Comparison of ENCODE assay signal across 1 cellular context in the genomic region with DNA sequence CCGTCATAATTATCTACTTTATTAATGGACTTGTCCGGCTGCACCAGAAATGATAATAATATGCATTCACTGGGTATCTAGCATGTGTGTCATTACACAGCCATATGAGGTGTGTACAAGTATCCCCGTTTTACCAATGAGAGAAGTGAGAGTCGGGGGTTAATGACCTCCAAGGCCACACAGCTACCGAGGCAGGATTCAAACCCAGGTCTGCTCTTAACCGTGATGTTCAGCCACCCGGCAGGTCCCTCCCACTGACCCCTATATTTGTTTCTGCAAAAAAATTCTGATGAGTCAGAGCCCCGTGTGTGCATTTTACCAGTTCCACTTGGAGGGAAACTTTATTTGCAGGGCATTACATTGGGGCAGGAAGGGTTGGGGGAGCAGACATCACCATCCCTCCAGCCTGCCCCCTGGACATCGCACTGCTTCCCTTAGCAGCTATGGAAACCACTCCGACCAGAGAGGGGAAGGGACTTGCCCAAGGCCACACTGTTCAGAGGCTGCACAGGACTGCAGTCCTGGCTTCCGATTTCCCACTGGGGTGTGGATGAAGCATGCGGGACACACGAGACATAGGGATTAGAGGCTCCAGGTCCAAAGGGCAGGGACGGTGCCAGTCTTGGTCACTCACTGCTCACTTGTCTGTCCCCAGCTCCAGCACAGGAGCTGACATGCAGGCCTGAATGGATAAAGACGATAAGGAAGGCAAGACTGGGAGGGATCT.
A peak's percentile ranks its signal among the peaks of the same experiment; 100 is the strongest.
TF ChIP-seq lines count a peak whose summit lies in the region.

No MANE protein-coding gene starts in this region.

TF ChIP-seq in HepG2, 621 proteins besides CTCF, POLR2A, EP300 and RAD21 (continued from another document and continues in another):
- TF ChIP-seq ZNF616 (CRISPR knock-in tag; IDR thresholded peaks at IDR 0.05; ENCODE audit: low read depth) (0 out of 2 replicates have a peak, but pooled peaks have one; percentile 75), NR2F1 (CRISPR knock-in tag; IDR thresholded peaks at IDR 0.05) (no peak), ZNF839 (CRISPR knock-in tag; IDR thresholded peaks at IDR 0.05; ENCODE audit: borderline replicate concordance) (peak; percentile 49; the same call in 1 of the 2 replicates), PTBP1 (IDR thresholded peaks at IDR 0.05; ENCODE audit: low read depth, low read length, poor library complexity, severe bottlenecking) (peak; percentile 87), ZNF234 (CRISPR knock-in tag; conservative IDR thresholded peaks at IDR 0.05) (no peak), DMAP1 (CRISPR knock-in tag; IDR thresholded peaks at IDR 0.05) (peak; percentile 53; the same call in 1 of the 2 replicates), KAT2B (IDR thresholded peaks at IDR 0.05; ENCODE audit: borderline replicate concordance, low read depth, low read length) (no peak), HNF4A (CRISPR knock-in tag; IDR thresholded peaks at IDR 0.05) (peak; percentile 82), ZNF775 (CRISPR knock-in tag; IDR thresholded peaks at IDR 0.05; ENCODE audit: borderline replicate concordance) (no peak), ELF3 (CRISPR knock-in tag; IDR thresholded peaks at IDR 0.05) (peak; percentile 54; the same call in 1 of the 2 replicates), XBP1 (CRISPR knock-in tag; IDR thresholded peaks at IDR 0.05) (no peak), NFRKB (IDR thresholded peaks at IDR 0.05) (no peak), ZNF772 (CRISPR knock-in tag; IDR thresholded peaks at IDR 0.05) (0 out of 2 replicates have a peak, but pooled peaks have one; percentile 5), ZBTB42 (CRISPR knock-in tag; IDR thresholded peaks at IDR 0.05) (0 out of 2 replicates have a peak, but pooled peaks have one; percentile 63), IRF2 (CRISPR knock-in tag; IDR thresholded peaks at IDR 0.05) (no peak; the same call in 1 of the 2 replicates), NRL (CRISPR knock-in tag; IDR thresholded peaks at IDR 0.05; ENCODE audit: borderline replicate concordance) (0 out of 2 replicates have a peak, but pooled peaks have one; percentile 71), ZNF614 (CRISPR knock-in tag; IDR thresholded peaks at IDR 0.05; ENCODE audit: borderline replicate concordance) (peak; percentile 78; the same call in 1 of the 2 replicates), TBX2 (CRISPR knock-in tag; IDR thresholded peaks at IDR 0.05; ENCODE audit: borderline replicate concordance) (0 out of 2 replicates have a peak, but pooled peaks have one; percentile 37), ZNF101 (CRISPR knock-in tag; IDR thresholded peaks at IDR 0.05; ENCODE audit: borderline replicate concordance, low read depth) (no peak), ZNF720 (CRISPR knock-in tag; IDR thresholded peaks at IDR 0.05) (no peak), ZZZ3 (CRISPR knock-in tag; IDR thresholded peaks at IDR 0.05; ENCODE audit: borderline replicate concordance) (no peak), NR2C2 (CRISPR knock-in tag; IDR thresholded peaks at IDR 0.05; ENCODE audit: borderline replicate concordance) (peak; percentile 19; the same call in 1 of the 2 replicates), ZNF138 (CRISPR knock-in tag; IDR thresholded peaks at IDR 0.05; ENCODE audit: low read depth) (no peak), ZNF605 (CRISPR knock-in tag; IDR thresholded peaks at IDR 0.05) (0 out of 2 replicates have a peak, but pooled peaks have one; percentile 23), ZNF34 (CRISPR knock-in tag; IDR thresholded peaks at IDR 0.05; ENCODE audit: borderline replicate concordance) (no peak)
- TF ChIP-seq, protein P1, sequence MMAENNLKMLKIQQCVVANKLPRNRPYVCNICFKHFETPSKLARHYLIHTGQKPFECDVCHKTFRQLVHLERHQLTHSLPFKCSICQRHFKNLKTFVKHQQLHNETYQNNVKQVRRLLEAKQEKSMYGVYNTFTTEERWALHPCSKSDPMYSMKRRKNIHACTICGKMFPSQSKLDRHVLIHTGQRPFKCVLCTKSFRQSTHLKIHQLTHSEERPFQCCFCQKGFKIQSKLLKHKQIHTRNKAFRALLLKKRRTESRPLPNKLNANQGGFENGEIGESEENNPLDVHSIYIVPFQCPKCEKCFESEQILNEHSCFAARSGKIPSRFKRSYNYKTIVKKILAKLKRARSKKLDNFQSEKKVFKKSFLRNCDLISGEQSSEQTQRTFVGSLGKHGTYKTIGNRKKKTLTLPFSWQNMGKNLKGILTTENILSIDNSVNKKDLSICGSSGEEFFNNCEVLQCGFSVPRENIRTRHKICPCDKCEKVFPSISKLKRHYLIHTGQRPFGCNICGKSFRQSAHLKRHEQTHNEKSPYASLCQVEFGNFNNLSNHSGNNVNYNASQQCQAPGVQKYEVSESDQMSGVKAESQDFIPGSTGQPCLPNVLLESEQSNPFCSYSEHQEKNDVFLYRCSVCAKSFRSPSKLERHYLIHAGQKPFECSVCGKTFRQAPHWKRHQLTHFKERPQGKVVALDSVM (CRISPR knock-in tag; IDR thresholded peaks at IDR 0.05): no peak
- TF ChIP-seq, protein P2, sequence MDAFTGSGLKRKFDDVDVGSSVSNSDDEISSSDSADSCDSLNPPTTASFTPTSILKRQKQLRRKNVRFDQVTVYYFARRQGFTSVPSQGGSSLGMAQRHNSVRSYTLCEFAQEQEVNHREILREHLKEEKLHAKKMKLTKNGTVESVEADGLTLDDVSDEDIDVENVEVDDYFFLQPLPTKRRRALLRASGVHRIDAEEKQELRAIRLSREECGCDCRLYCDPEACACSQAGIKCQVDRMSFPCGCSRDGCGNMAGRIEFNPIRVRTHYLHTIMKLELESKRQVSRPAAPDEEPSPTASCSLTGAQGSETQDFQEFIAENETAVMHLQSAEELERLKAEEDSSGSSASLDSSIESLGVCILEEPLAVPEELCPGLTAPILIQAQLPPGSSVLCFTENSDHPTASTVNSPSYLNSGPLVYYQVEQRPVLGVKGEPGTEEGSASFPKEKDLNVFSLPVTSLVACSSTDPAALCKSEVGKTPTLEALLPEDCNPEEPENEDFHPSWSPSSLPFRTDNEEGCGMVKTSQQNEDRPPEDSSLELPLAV (CRISPR knock-in tag; conservative IDR thresholded peaks at IDR 0.05; ENCODE audit: low read depth): no peak
- TF ChIP-seq, protein P3, sequence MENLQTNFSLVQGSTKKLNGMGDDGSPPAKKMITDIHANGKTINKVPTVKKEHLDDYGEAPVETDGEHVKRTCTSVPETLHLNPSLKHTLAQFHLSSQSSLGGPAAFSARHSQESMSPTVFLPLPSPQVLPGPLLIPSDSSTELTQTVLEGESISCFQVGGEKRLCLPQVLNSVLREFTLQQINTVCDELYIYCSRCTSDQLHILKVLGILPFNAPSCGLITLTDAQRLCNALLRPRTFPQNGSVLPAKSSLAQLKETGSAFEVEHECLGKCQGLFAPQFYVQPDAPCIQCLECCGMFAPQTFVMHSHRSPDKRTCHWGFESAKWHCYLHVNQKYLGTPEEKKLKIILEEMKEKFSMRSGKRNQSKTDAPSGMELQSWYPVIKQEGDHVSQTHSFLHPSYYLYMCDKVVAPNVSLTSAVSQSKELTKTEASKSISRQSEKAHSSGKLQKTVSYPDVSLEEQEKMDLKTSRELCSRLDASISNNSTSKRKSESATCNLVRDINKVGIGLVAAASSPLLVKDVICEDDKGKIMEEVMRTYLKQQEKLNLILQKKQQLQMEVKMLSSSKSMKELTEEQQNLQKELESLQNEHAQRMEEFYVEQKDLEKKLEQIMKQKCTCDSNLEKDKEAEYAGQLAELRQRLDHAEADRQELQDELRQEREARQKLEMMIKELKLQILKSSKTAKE (CRISPR knock-in tag; IDR thresholded peaks at IDR 0.05; ENCODE audit: borderline replicate concordance): no peak; the same call in 1 of the 2 replicates
- TF ChIP-seq, protein P4, sequence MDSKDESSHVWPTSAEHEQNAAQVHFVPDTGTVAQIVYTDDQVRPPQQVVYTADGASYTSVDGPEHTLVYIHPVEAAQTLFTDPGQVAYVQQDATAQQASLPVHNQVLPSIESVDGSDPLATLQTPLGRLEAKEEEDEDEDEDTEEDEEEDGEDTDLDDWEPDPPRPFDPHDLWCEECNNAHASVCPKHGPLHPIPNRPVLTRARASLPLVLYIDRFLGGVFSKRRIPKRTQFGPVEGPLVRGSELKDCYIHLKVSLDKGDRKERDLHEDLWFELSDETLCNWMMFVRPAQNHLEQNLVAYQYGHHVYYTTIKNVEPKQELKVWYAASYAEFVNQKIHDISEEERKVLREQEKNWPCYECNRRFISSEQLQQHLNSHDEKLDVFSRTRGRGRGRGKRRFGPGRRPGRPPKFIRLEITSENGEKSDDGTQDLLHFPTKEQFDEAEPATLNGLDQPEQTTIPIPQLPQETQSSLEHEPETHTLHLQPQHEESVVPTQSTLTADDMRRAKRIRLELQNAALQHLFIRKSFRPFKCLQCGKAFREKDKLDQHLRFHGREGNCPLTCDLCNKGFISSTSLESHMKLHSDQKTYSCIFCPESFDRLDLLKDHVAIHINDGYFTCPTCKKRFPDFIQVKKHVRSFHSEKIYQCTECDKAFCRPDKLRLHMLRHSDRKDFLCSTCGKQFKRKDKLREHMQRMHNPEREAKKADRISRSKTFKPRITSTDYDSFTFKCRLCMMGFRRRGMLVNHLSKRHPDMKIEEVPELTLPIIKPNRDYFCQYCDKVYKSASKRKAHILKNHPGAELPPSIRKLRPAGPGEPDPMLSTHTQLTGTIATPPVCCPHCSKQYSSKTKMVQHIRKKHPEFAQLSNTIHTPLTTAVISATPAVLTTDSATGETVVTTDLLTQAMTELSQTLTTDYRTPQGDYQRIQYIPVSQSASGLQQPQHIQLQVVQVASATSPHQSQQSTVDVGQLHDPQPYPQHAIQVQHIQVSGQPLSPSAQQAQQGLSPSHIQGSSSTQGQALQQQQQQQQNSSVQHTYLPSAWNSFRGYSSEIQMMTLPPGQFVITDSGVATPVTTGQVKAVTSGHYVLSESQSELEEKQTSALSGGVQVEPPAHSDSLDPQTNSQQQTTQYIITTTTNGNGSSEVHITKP (CRISPR knock-in tag; IDR thresholded peaks at IDR 0.05; ENCODE audit: low read depth): no peak
- TF ChIP-seq, protein P5, sequence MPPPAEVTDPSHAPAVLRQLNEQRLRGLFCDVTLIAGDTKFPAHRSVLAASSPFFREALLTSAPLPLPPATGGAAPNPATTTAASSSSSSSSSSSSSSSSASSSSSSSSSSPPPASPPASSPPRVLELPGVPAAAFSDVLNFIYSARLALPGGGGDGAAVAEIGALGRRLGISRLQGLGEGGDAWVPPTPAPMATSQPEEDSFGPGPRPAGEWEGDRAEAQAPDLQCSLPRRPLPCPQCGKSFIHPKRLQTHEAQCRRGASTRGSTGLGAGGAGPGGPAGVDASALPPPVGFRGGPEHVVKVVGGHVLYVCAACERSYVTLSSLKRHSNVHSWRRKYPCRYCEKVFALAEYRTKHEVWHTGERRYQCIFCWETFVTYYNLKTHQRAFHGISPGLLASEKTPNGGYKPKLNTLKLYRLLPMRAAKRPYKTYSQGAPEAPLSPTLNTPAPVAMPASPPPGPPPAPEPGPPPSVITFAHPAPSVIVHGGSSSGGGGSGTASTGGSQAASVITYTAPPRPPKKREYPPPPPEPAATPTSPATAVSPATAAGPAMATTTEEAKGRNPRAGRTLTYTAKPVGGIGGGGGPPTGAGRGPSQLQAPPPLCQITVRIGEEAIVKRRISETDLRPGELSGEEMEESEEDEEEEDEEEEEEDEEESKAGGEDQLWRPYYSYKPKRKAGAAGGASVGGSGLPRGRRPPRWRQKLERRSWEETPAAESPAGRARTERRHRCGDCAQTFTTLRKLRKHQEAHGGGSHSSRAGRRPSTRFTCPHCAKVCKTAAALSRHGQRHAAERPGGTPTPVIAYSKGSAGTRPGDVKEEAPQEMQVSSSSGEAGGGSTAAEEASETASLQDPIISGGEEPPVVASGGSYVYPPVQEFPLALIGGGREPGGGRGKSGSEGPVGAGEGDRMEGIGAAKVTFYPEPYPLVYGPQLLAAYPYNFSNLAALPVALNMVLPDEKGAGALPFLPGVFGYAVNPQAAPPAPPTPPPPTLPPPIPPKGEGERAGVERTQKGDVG (CRISPR knock-in tag; IDR thresholded peaks at IDR 0.05; ENCODE audit: borderline replicate concordance): no peak; the same call in 1 of the 2 replicates
- TF ChIP-seq, protein P6, sequence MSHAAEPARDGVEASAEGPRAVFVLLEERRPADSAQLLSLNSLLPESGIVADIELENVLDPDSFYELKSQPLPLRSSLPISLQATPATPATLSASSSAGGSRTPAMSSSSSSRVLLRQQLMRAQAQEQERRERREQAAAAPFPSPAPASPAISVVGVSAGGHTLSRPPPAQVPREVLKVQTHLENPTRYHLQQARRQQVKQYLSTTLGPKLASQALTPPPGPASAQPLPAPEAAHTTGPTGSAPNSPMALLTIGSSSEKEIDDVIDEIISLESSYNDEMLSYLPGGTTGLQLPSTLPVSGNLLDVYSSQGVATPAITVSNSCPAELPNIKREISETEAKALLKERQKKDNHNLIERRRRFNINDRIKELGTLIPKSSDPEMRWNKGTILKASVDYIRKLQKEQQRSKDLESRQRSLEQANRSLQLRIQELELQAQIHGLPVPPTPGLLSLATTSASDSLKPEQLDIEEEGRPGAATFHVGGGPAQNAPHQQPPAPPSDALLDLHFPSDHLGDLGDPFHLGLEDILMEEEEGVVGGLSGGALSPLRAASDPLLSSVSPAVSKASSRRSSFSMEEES (CRISPR knock-in tag; IDR thresholded peaks at IDR 0.05): 0 out of 2 replicates have a peak, but pooled peaks have one; percentile 23
- TF ChIP-seq, protein P7, sequence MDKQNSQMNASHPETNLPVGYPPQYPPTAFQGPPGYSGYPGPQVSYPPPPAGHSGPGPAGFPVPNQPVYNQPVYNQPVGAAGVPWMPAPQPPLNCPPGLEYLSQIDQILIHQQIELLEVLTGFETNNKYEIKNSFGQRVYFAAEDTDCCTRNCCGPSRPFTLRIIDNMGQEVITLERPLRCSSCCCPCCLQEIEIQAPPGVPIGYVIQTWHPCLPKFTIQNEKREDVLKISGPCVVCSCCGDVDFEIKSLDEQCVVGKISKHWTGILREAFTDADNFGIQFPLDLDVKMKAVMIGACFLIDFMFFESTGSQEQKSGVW (CRISPR knock-in tag; IDR thresholded peaks at IDR 0.05; ENCODE audit: borderline replicate concordance): no peak
- TF ChIP-seq, protein P8, sequence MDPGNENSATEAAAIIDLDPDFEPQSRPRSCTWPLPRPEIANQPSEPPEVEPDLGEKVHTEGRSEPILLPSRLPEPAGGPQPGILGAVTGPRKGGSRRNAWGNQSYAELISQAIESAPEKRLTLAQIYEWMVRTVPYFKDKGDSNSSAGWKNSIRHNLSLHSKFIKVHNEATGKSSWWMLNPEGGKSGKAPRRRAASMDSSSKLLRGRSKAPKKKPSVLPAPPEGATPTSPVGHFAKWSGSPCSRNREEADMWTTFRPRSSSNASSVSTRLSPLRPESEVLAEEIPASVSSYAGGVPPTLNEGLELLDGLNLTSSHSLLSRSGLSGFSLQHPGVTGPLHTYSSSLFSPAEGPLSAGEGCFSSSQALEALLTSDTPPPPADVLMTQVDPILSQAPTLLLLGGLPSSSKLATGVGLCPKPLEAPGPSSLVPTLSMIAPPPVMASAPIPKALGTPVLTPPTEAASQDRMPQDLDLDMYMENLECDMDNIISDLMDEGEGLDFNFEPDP (CRISPR knock-in tag; conservative IDR thresholded peaks at IDR 0.05): no peak
- TF ChIP-seq, protein P9, sequence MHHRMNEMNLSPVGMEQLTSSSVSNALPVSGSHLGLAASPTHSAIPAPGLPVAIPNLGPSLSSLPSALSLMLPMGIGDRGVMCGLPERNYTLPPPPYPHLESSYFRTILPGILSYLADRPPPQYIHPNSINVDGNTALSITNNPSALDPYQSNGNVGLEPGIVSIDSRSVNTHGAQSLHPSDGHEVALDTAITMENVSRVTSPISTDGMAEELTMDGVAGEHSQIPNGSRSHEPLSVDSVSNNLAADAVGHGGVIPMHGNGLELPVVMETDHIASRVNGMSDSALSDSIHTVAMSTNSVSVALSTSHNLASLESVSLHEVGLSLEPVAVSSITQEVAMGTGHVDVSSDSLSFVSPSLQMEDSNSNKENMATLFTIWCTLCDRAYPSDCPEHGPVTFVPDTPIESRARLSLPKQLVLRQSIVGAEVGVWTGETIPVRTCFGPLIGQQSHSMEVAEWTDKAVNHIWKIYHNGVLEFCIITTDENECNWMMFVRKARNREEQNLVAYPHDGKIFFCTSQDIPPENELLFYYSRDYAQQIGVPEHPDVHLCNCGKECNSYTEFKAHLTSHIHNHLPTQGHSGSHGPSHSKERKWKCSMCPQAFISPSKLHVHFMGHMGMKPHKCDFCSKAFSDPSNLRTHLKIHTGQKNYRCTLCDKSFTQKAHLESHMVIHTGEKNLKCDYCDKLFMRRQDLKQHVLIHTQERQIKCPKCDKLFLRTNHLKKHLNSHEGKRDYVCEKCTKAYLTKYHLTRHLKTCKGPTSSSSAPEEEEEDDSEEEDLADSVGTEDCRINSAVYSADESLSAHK (CRISPR knock-in tag; IDR thresholded peaks at IDR 0.05; ENCODE audit: borderline replicate concordance): no peak
